22 cellular contexts compared by ENCODE assay signal in the genomic region with DNA sequence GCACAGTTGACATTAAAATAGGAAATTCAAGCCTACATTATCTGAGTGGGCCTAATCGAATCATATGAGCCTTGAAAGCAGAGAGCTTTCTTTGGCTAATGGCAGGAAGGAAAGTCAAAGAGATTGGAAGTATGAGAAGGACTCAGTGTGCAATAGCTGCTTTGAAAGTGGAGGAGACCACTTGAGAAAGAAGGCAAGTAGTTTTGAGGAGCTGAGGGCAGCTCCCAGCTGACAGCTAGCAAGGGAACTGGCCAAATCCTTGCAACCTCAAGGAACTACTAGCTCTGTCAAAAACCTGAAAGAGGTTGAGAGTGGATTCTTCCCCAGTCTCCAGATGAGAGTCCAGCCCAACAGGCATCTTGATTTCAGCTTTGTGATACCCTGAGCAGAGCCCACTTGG.
"Had no signal": no experiment of that assay in that cellular context is flagged by ENCODE, and none has a peak within 500 bp of the region (broad histone marks: within the 10 kb centered on the region; RNA-seq: fewer than 3 reads in every experiment).

No MANE protein-coding gene starts in this region.

- H3K4me1 ChIP-seq: gastrocnemius medialis, psoas muscle, sigmoid colon, testis had no signal

- H3K4me1 Mint-ChIP-seq: stimulated activated memory B cell treated with anti-CD40 and anti-IgM and Interleukin-4, amounts not matched to agents 10 μg/mL and 1 μg/mL and 100 μg/mL, for 72 hours had no signal

- H3K9me3 ChIP-seq: gastrocnemius medialis, ovary, psoas muscle, sigmoid colon, testis, tibial artery had no signal

- H3K36me3 ChIP-seq: gastrocnemius medialis, ovary, sigmoid colon, tibial artery had no signal

- H3K27me3 ChIP-seq: dorsolateral prefrontal cortex, gastrocnemius medialis, ovary, sigmoid colon, testis, tibial artery had no signal

- DNase-seq: dorsolateral prefrontal cortex; effector CD4-positive, alpha-beta T cell; foreskin fibroblast; gastrocnemius medialis; head of caudate nucleus; mesendoderm; naive thymus-derived CD8-positive, alpha-beta T cell; nephron progenitor cell; nucleus accumbens; ovary; posterior cingulate gyrus; psoas muscle; right cardiac atrium; sigmoid colon; stimulated activated CD4-positive, alpha-beta T cell treated with anti-CD3 and anti-CD28 coated beads, Interleukin-4, amount 100 ng/mL, for 4 hours; stimulated activated naive CD8-positive, alpha-beta T cell treated with anti-CD3 and anti-CD28 coated beads, Interleukin-15, Interleukin-2, amounts not matched to agents 100 U/mL and 50 U/mL, for 24 hours; substantia nigra; testis; tibial artery had no signal

- H3K27me3 Mint-ChIP-seq: naive thymus-derived CD8-positive, alpha-beta T cell; stimulated activated memory B cell treated with anti-CD40 and anti-IgM and Interleukin-4, amounts not matched to agents 10 μg/mL and 1 μg/mL and 100 μg/mL, for 72 hours; type B pancreatic cell had no signal

- H3K36me3 Mint-ChIP-seq: stimulated activated memory B cell treated with anti-CD40 and anti-IgM and Interleukin-4, amounts not matched to agents 10 μg/mL and 1 μg/mL and 100 μg/mL, for 72 hours; type B pancreatic cell had no signal

- ATAC-seq: esophagus mucosa; gastrocnemius medialis; naive thymus-derived CD8-positive, alpha-beta T cell; psoas muscle; right cardiac atrium; stimulated activated memory B cell treated with anti-CD40 and anti-IgM and Interleukin-4, amounts not matched to agents 10 μg/mL and 1 μg/mL and 100 μg/mL, for 72 hours; stimulated activated naive CD8-positive, alpha-beta T cell treated with anti-CD3 and anti-CD28 coated beads, Interleukin-15, Interleukin-2, amounts not matched to agents 100 U/mL and 50 U/mL, for 24 hours had no signal

- H3K9me3 Mint-ChIP-seq: naive thymus-derived CD8-positive, alpha-beta T cell; stimulated activated memory B cell treated with anti-CD40 and anti-IgM and Interleukin-4, amounts not matched to agents 10 μg/mL and 1 μg/mL and 100 μg/mL, for 72 hours; type B pancreatic cell had no signal

- H3K4me3 ChIP-seq: dorsolateral prefrontal cortex, gastrocnemius medialis, ovary, psoas muscle, sigmoid colon, testis, tibial artery had no signal

- H3K4me3 Mint-ChIP-seq: naive thymus-derived CD8-positive, alpha-beta T cell; stimulated activated memory B cell treated with anti-CD40 and anti-IgM and Interleukin-4, amounts not matched to agents 10 μg/mL and 1 μg/mL and 100 μg/mL, for 72 hours; type B pancreatic cell had no signal

- H3K27ac Mint-ChIP-seq: nephron progenitor cell; stimulated activated memory B cell treated with anti-CD40 and anti-IgM and Interleukin-4, amounts not matched to agents 10 μg/mL and 1 μg/mL and 100 μg/mL, for 72 hours; type B pancreatic cell had no signal

- H3K27ac ChIP-seq: dorsolateral prefrontal cortex, gastrocnemius medialis, ovary, psoas muscle, sigmoid colon, testis, tibial artery had no signal
